Comparison of ENCODE assay signal across 10 cellular contexts in genomic region chr20:35735828-35736470, GRCh38. TPM values are rescaled to one million over a fixed set of nuclear protein-coding genes. Genes with fewer than 3 reads are reported as not detected.
DNase-seq lines count a peak whose midpoint lies in the region; ATAC-seq, FAIRE-seq and TF ChIP-seq lines count a peak whose summit lies in the region.
"Had no signal": no experiment of that assay in that cellular context is flagged by ENCODE, and none has a peak within 500 bp of the region (broad histone marks: within the 10 kb centered on the region; RNA-seq: fewer than 3 reads in every experiment).

No MANE protein-coding gene starts in this region.

- no peak overlapping the region for H3K56ac ChIP-seq in IMR-90 (ENCODE audit: extremely low read depth, insufficient read depth, low read length)

- H3K79me1 ChIP-seq in IMR-90 (ENCODE audit: low read depth in 1 of 2, low read length in 2 of 2) (peaks cover 0 to 22% of the 10 kb centered on the region in 2 experiments; a peak in 2 of 4 replicates), mesenchymal stem cell (replicated peaks; ENCODE audit: low read length, poor library complexity, severe bottlenecking) (no peaks in the 10 kb centered on the region)

- H2BK15ac ChIP-seq in IMR-90 (ENCODE audit: low read depth, low read length) (no peak overlapping the region), mesenchymal stem cell (ENCODE audit: low read depth, poor library complexity, severe bottlenecking) (no peak overlapping the region)

- no peak overlapping the region for H3K9ac ChIP-seq in IMR-90 (ENCODE audit: low read depth, low read length)
- peak overlapping the region; percentile 34 for H3K9ac ChIP-seq in astrocyte (ENCODE audit: low read length)
- peak overlapping the region; percentile 70 for H3K9ac ChIP-seq in mesenchymal stem cell (ENCODE audit: low read length)

- WGBS in IMR-90 (ENCODE audit: extremely low coverage in 2 of 2, insufficient read length in 1 of 2), 2 experiments, result no CpG with 5 or more reads among the region's 7 CpGs
- WGBS in mesenchymal stem cell, result 97% methylated on average over 5 of the region's 7 CpGs
- WGBS in sigmoid colon, 2 donors, result 64 to 76% methylated on average over 7 of the region's 7 CpGs

- FAIRE-seq in astrocyte (lab: Jason Lieb, UNC), result no peak

- CTCF ChIA-PET in IMR-90 (lab: Yijun Ruan, JAX), result no interaction called here

- POLR2A ChIA-PET in IMR-90 (lab: Charles Lee; ENCODE audit: unreplicated experiment), result interaction anchor here (0.7 to 1.0 kb wide), 2 partner anchors 28 to 36 kb away, joined by 3 to 6 read pairs; partner anchors contain the start of genes NFS1 and ROMO1

- no peak for ATAC-seq in IMR-90 (ENCODE audit: low read depth)
- ATAC-seq: left colon had no signal

- H4K91ac ChIP-seq in IMR-90 (ENCODE audit: insufficient read depth, low read depth, low read length) (no peak overlapping the region), mesenchymal stem cell (ENCODE audit: low read length) (no peak overlapping the region)

- H3K4me1 Mint-ChIP-seq in astrocyte (ENCODE audit: low read depth, unreplicated experiment), result peaks cover 27% of the 10 kb centered on the region

- H3K4me1 ChIP-seq in BE2C (peaks cover 13% of the 10 kb centered on the region), IMR-90 (ENCODE audit: control insufficient read depth, insufficient read depth, low read length) (peaks cover 6% of the 10 kb centered on the region), astrocyte (ENCODE audit: insufficient read depth, low read length) (peaks cover 23% of the 10 kb centered on the region), mesenchymal stem cell (ENCODE audit: control insufficient read depth, insufficient read depth, low read depth, low read length) (peaks cover 9% of the 10 kb centered on the region), sigmoid colon (peaks cover 0 to 92% (median 91%) of the 10 kb centered on the region in 4 donors)

- peaks cover 3% of the 10 kb centered on the region for H3K9me1 ChIP-seq in IMR-90 (ENCODE audit: insufficient read depth, low read length)

- H3K27ac ChIP-seq in IMR-90 (ENCODE audit: insufficient read depth, low read length) (no peak overlapping the region), astrocyte (ENCODE audit: low read depth, low read length) (no peak overlapping the region), mesenchymal stem cell (ENCODE audit: low read length, poor library complexity, severe bottlenecking) (no peak overlapping the region), sigmoid colon (peak overlapping the region in 2 of 4 donors; percentile 18 to 35)

- H3K4ac ChIP-seq in IMR-90 (ENCODE audit: low read depth, low read length) (no peak overlapping the region), mesenchymal stem cell (ENCODE audit: low read depth in 1 of 2, low read length in 2 of 2) (no peak overlapping the region)

- H2BK12ac ChIP-seq in mesenchymal stem cell (ENCODE audit: low read length in 2 of 2), result no peak overlapping the region

- H2BK20ac ChIP-seq in IMR-90 (ENCODE audit: low read depth, low read length), result no peak overlapping the region

- intact Hi-C loops in IMR-90 (cut with micrococcal nuclease) (no loop called here), sigmoid colon (cut with DNase I) (loop anchor here (5.0 kb wide), 1 partner anchor 134 kb away; no protein-coding TSS in a partner anchor), cardiac septum (cut with DNase I) (no loop called here)

- TF ChIP-seq EP300 in sigmoid colon (IDR thresholded peaks at IDR 0.05), result no peak

- in situ Hi-C loops in IMR-90 (cut with MboI; ENCODE audit: low sequenced_read_pairs), result no loop called here

- TF ChIP-seq POLR2A in IMR-90 (IDR thresholded peaks at IDR 0.05; ENCODE audit: low read depth, low read length), result no peak
- TF ChIP-seq POLR2A in sigmoid colon (IDR thresholded peaks at IDR 0.05), result no peak

- H2AK5ac ChIP-seq in IMR-90 (ENCODE audit: low read depth, low read length) (no peak overlapping the region), mesenchymal stem cell (ENCODE audit: low read length, severe bottlenecking) (no peak overlapping the region)

- H3K27me3 ChIP-seq in BE2C (0 out of 2 replicates have a peak, but pooled peaks cover 3% of the 10 kb centered on the region), IMR-90 (ENCODE audit: control insufficient read depth, insufficient read depth, low read length) (no peaks in the 10 kb centered on the region), astrocyte (ENCODE audit: insufficient read depth, low read length) (no peaks in the 10 kb centered on the region), mesenchymal stem cell (ENCODE audit: control insufficient read depth in 1 of 2, insufficient read depth in 1 of 2, low read length in 2 of 2) (no peaks in the 10 kb centered on the region), sigmoid colon (no peaks in the 10 kb centered on the region)
- H3K27me3 ChIP-seq: esophagus squamous epithelium had no signal

- no peak overlapping the region for H2AK9ac ChIP-seq in IMR-90 (replicated peaks; ENCODE audit: low read depth, low read length, poor library complexity)

- H3K9me3 Mint-ChIP-seq in astrocyte (ENCODE audit: unreplicated experiment), result no peaks in the 10 kb centered on the region

- H3K36me3 Mint-ChIP-seq in astrocyte (ENCODE audit: low read depth, unreplicated experiment), result peaks cover 30% of the 10 kb centered on the region

- no TSS peak for BruUV-seq in IMR-90 (replicated peaks; lab: Mats Ljungman, UMichigan)

- H3K79me2 ChIP-seq in astrocyte (ENCODE audit: insufficient read depth, low read length), result peaks cover 100% of the 10 kb centered on the region

- no peak for TF ChIP-seq RAD21 in IMR-90 (IDR thresholded peaks at IDR 0.05; ENCODE audit: low read length)

- H4K8ac ChIP-seq in IMR-90 (ENCODE audit: low read depth in 2 of 2, low read length in 2 of 2) (no peak overlapping the region), mesenchymal stem cell (ENCODE audit: low read length) (no peak overlapping the region)

- no peak for TF ChIP-seq CTCF in BE2C (IDR thresholded peaks at IDR 0.05; ENCODE audit: low read depth, low read length)
- TF ChIP-seq CTCF in IMR-90 (conservative IDR thresholded peaks at IDR 0.05; ENCODE audit: low read depth, low read length), result no peak
- no peak for TF ChIP-seq CTCF in astrocyte (IDR thresholded peaks at IDR 0.05; ENCODE audit: insufficient read depth, low read depth, low read length)
- no peak for TF ChIP-seq CTCF in sigmoid colon (IDR thresholded peaks at IDR 0.05)
- no peak for TF ChIP-seq CTCF in GM10266 (IDR thresholded peaks at IDR 0.05; ENCODE audit: control insufficient read depth, insufficient read depth, low read depth, missing control alignments)

- dilution Hi-C loops in IMR-90 (cut with HindIII; ENCODE audit: low sequenced_read_pairs, unreplicated experiment), result no loop called here

- DNase-seq in BE2C (no peak), IMR-90 (no peak), astrocyte (ENCODE audit: low read depth) (no peak), mesenchymal stem cell (no peak), sigmoid colon (no peak), GM10266 (ENCODE audit: extremely low spot score) (no peak), cardiac septum (ENCODE audit: low spot score) (no peak)
- DNase-seq in stimulated activated naive CD4-positive, alpha-beta T cell (lab: John Stamatoyannopoulos, UW), result no peak
- DNase-seq: esophagus squamous epithelium, left colon had no signal

- no peaks in the 10 kb centered on the region for H3K9me3 ChIP-seq in BE2C
- no peaks in the 10 kb centered on the region for H3K9me3 ChIP-seq in IMR-90 (ENCODE audit: control insufficient read depth, insufficient read depth, low read length)
- H3K9me3 ChIP-seq in astrocyte (ENCODE audit: insufficient read depth, low read depth, low read length), result no peaks in the 10 kb centered on the region
- no peaks in the 10 kb centered on the region for H3K9me3 ChIP-seq in mesenchymal stem cell (ENCODE audit: control insufficient read depth, low read length)
- no peaks in the 10 kb centered on the region for H3K9me3 ChIP-seq in sigmoid colon
- H3K9me3 ChIP-seq: esophagus squamous epithelium had no signal

- no peak overlapping the region for H3K18ac ChIP-seq in IMR-90 (ENCODE audit: low read depth, low read length)
- H3K18ac ChIP-seq in mesenchymal stem cell (ENCODE audit: low read depth in 1 of 2, low read length in 2 of 2), result no peak overlapping the region

- H3K14ac ChIP-seq in IMR-90 (replicated peaks; ENCODE audit: low read depth, low read length) (no peak overlapping the region), mesenchymal stem cell (ENCODE audit: low read length in 2 of 2) (no peak overlapping the region)

- H2BK5ac ChIP-seq in IMR-90 (ENCODE audit: low read depth, low read length, poor library complexity, severe bottlenecking) (no peak overlapping the region), mesenchymal stem cell (ENCODE audit: low read depth, low read length, poor library complexity, severe bottlenecking) (no peak overlapping the region)

- H3K23ac ChIP-seq in IMR-90 (ENCODE audit: low read depth, low read length) (no peak overlapping the region), mesenchymal stem cell (ENCODE audit: low read length in 2 of 2) (no peak overlapping the region)

- peaks cover 99% of the 10 kb centered on the region for H3K36me3 ChIP-seq in BE2C
- peaks cover 66% of the 10 kb centered on the region for H3K36me3 ChIP-seq in IMR-90 (ENCODE audit: control insufficient read depth, insufficient read depth, low read length)
- peaks cover 81% of the 10 kb centered on the region for H3K36me3 ChIP-seq in astrocyte (ENCODE audit: insufficient read depth, low read length)
- H3K36me3 ChIP-seq in mesenchymal stem cell (ENCODE audit: control insufficient read depth in 1 of 2, insufficient read depth in 2 of 2, low read depth in 1 of 2, low read length in 2 of 2), result peaks cover 31 to 96% of the 10 kb centered on the region in 2 experiments
- H3K36me3 ChIP-seq in sigmoid colon, result peaks cover 22 to 98% (median 62%) of the 10 kb centered on the region in 4 donors

- H3K4me3 ChIP-seq in BE2C (ENCODE audit: low read depth, low read length) (0 out of 2 replicates have a peak overlapping the region, but pooled peaks have one; percentile 14), IMR-90 (ENCODE audit: insufficient read depth, low read depth, low read length) (no peak overlapping the region), astrocyte (ENCODE audit: insufficient read depth, low read depth, low read length) (no peak overlapping the region), mesenchymal stem cell (ENCODE audit: insufficient read depth in 1 of 2, low read depth in 1 of 2, low read length in 2 of 2) (peak overlapping the region in 1 of 2 experiments; percentile 42), sigmoid colon (peak overlapping the region in 1 of 4 donors; percentile 0)

- H2BK120ac ChIP-seq in IMR-90 (ENCODE audit: low read depth, low read length), result no peak overlapping the region
- no peak overlapping the region for H2BK120ac ChIP-seq in mesenchymal stem cell (ENCODE audit: low read depth, low read length)

- H4K5ac ChIP-seq in IMR-90 (ENCODE audit: low read depth, low read length), result no peak overlapping the region

- H3K27ac Mint-ChIP-seq in astrocyte (ENCODE audit: unreplicated experiment), result no peak overlapping the region

- H3K27me3 Mint-ChIP-seq in astrocyte (ENCODE audit: low read depth, unreplicated experiment), result no peaks in the 10 kb centered on the region

- H4K20me1 ChIP-seq in IMR-90 (ENCODE audit: insufficient read depth, low read length) (peaks cover 99% of the 10 kb centered on the region), astrocyte (ENCODE audit: insufficient read depth, low read length) (peaks cover 100% of the 10 kb centered on the region)

- peak overlapping the region; percentile 62 for H3K4me3 Mint-ChIP-seq in astrocyte (ENCODE audit: unreplicated experiment)

- H3K4me2 ChIP-seq in IMR-90 (ENCODE audit: low read depth, low read length), result peak overlapping the region; percentile 58
- H3K4me2 ChIP-seq in astrocyte (ENCODE audit: low read length), result peak overlapping the region; percentile 42
- no peak overlapping the region for H3K4me2 ChIP-seq in mesenchymal stem cell (ENCODE audit: low read length, poor library complexity, severe bottlenecking)

- no peak overlapping the region for H2AFZ ChIP-seq in IMR-90 (replicated peaks; ENCODE audit: low read length, poor library complexity)
- H2AFZ ChIP-seq in astrocyte (ENCODE audit: low read depth, low read length), result no peak overlapping the region
- no peak overlapping the region for H2AFZ ChIP-seq in mesenchymal stem cell (ENCODE audit: low read depth, low read length)

RNA-seq across cellular contexts. Expression of gene RBM39, which starts 6.1 kb away (rescaled TPM):
- 283 TPM for polyA plus RNA-seq in BE2C (2012; ENCODE audit: insufficient read depth, insufficient read length, low read depth)
- total RNA-seq in IMR-90 (2012; rRNA removed) (166 and 280 TPM in 2 replicates), astrocyte (204 and 208 TPM in 2 replicates), sigmoid colon (100 to 1,000 TPM; 281 to 408 (median 296) TPM), cardiac septum (167 TPM)
- polyA plus RNA-seq in IMR-90 (2012; rRNA removed) (74.3 and 106 TPM in 2 replicates), sigmoid colon (100 to 1,000 TPM in 1 of 3 donors, 10 to 100 TPM in 2; 68.2 to 166 (median 94.9) TPM)
- 15.4 and 18.4 TPM in 2 replicates for polyA plus RNA-seq in IMR-90 (2012; cell fraction: cytosol; rRNA removed)
- 124 and 726 TPM in 2 replicates for polyA plus RNA-seq in IMR-90 (2012; cell fraction: nucleus; rRNA removed; ENCODE audit: low replicate concordance)
- 142 TPM for polyA plus RNA-seq in mesenchymal stem cell (2013, experiment 1 of 2)
- 138 TPM for polyA plus RNA-seq in mesenchymal stem cell (2013, experiment 2 of 2)

RNA-seq across cellular contexts. Expression of gene PHF20, which starts 35.9 kb away (rescaled TPM):
- polyA plus RNA-seq in BE2C (2012; ENCODE audit: insufficient read depth, insufficient read length, low read depth), result 17.6 TPM
- total RNA-seq in IMR-90 (2012; rRNA removed) (22.0 and 30.3 TPM in 2 replicates), astrocyte (32.6 and 40.1 TPM in 2 replicates), sigmoid colon (10 to 100 TPM; 41.0 to 49.7 (median 45.5) TPM), cardiac septum (28.9 TPM)
- polyA plus RNA-seq in IMR-90 (2012; rRNA removed) (22.5 and 23.6 TPM in 2 replicates), sigmoid colon (10 to 100 TPM; 10.8 to 25.6 (median 17.6) TPM)
- polyA plus RNA-seq in IMR-90 (2012; cell fraction: cytosol; rRNA removed), result 19.8 and 29.5 TPM in 2 replicates
- 13.4 and 14.4 TPM in 2 replicates for polyA plus RNA-seq in IMR-90 (2012; cell fraction: nucleus; rRNA removed; ENCODE audit: low replicate concordance)
- polyA plus RNA-seq in mesenchymal stem cell (2013, experiment 1 of 2), result 24.7 TPM
- 24.0 TPM for polyA plus RNA-seq in mesenchymal stem cell (2013, experiment 2 of 2)

RNA-seq across cellular contexts. Expression of gene ROMO1, which starts 36.7 kb away (rescaled TPM):
- 382 TPM for polyA plus RNA-seq in BE2C (2012; ENCODE audit: insufficient read depth, insufficient read length, low read depth)
- total RNA-seq in IMR-90 (2012; rRNA removed), result 223 and 397 TPM in 2 replicates
- polyA plus RNA-seq in IMR-90 (2012; rRNA removed), result 555 and 601 TPM in 2 replicates
- polyA plus RNA-seq in IMR-90 (2012; cell fraction: cytosol; rRNA removed), result 1,487 and 2,019 TPM in 2 replicates
- 350 and 360 TPM in 2 replicates for polyA plus RNA-seq in IMR-90 (2012; cell fraction: nucleus; rRNA removed; ENCODE audit: low replicate concordance)
- 185 and 201 TPM in 2 replicates for total RNA-seq in astrocyte
- 553 TPM for polyA plus RNA-seq in mesenchymal stem cell (2013, experiment 1 of 2)
- polyA plus RNA-seq in mesenchymal stem cell (2013, experiment 2 of 2), result 561 TPM
- 100 to 1,000 TPM; 206 to 512 (median 398) TPM for total RNA-seq in sigmoid colon
- polyA plus RNA-seq in sigmoid colon, result 100 to 1,000 TPM; 332 to 621 (median 592) TPM
- 176 TPM for total RNA-seq in cardiac septum

RNA-seq across cellular contexts. Expression of gene NFS1, which starts 36.8 kb away (rescaled TPM):
- 21.3 TPM for polyA plus RNA-seq in BE2C (2012; ENCODE audit: insufficient read depth, insufficient read length, low read depth)
- total RNA-seq in IMR-90 (2012; rRNA removed), result 11.4 and 16.5 TPM in 2 replicates
- polyA plus RNA-seq in IMR-90 (2012; rRNA removed), result 31.4 and 35.6 TPM in 2 replicates
- 29.4 and 47.8 TPM in 2 replicates for polyA plus RNA-seq in IMR-90 (2012; cell fraction: cytosol; rRNA removed)
- polyA plus RNA-seq in IMR-90 (2012; cell fraction: nucleus; rRNA removed; ENCODE audit: low replicate concordance), result 35.0 and 47.5 TPM in 2 replicates
- total RNA-seq in astrocyte, result 30.3 and 33.0 TPM in 2 replicates
- polyA plus RNA-seq in mesenchymal stem cell (2013, experiment 1 of 2), result 12.7 TPM
- 13.6 TPM for polyA plus RNA-seq in mesenchymal stem cell (2013, experiment 2 of 2)
- 10 to 100 TPM; 25.2 to 39.2 (median 32.3) TPM for total RNA-seq in sigmoid colon
- polyA plus RNA-seq in sigmoid colon, result 10 to 100 TPM; 19.0 to 29.8 (median 19.2) TPM
- 55.0 TPM for total RNA-seq in cardiac septum
